16 cellular contexts compared by ENCODE assay signal in the genomic region with DNA sequence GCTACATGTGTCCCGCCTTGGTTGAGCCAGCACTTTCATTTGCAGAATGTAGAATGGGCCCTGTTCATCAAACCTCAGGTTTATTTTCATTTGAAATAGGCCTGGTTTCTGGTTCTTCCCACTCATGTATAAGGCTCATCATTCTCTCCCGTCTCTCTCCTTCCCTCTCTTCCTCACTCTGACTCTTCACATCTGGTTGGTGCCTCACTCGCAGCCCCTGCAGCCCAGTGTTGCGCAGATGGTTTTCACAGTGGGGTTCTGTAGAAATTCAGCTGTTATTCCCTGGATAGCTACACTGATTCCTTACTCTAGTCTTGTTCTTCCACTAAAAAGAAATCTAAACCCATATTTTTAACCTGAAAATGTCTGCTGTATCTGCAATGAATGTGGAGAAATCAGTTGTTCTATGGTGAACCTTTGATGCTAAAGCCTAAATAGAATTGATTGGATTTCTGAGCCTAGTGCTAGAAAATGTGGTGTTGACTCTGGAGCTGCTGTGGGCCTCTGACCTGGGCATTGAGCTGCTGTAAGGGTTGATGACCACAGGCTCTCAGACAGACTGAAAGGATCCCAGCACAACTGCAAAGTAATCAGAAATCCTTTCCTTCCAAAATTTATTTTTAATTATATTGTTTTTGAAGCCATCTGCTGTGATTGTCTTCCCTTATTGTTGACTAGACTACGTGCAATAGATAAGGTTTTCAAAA.
DNase-seq lines count a peak whose midpoint lies in the region; ATAC-seq and TF ChIP-seq lines count a peak whose summit lies in the region.
"Had no signal": no experiment of that assay in that cellular context is flagged by ENCODE, and none has a peak within 500 bp of the region (broad histone marks: within the 10 kb centered on the region; RNA-seq: fewer than 3 reads in every experiment).

No MANE protein-coding gene starts in this region.

- H3K4me1 Mint-ChIP-seq in activated naive CD4-positive, alpha-beta T cell treated with anti-CD3 and anti-CD28 coated beads, Interleukin-2, amount 50 U/mL, for 24 hours: peaks cover 7% of the 10 kb centered on the region
- peaks cover 91% of the 10 kb centered on the region for H3K4me1 Mint-ChIP-seq in brain
- peaks cover 5% of the 10 kb centered on the region for H3K4me1 Mint-ChIP-seq in stimulated activated effector memory CD8-positive, alpha-beta T cell treated with anti-CD3 and anti-CD28 coated beads, Interleukin-12 subunit alpha, Interleukin-12 subunit beta, amount 100 ng/mL, for 72 hours

- H3K27me3 Mint-ChIP-seq in activated naive CD4-positive, alpha-beta T cell treated with anti-CD3 and anti-CD28 coated beads, Interleukin-2, amount 50 U/mL, for 24 hours: no peaks in the 10 kb centered on the region
- H3K27me3 Mint-ChIP-seq in brain: no peaks in the 10 kb centered on the region
- H3K27me3 Mint-ChIP-seq: CD4-positive, CD25-positive, alpha-beta regulatory T cell had no signal

- no peak overlapping the region for H3K4me3 Mint-ChIP-seq in activated naive CD4-positive, alpha-beta T cell treated with anti-CD3 and anti-CD28 coated beads, Interleukin-2, amount 50 U/mL, for 24 hours
- peak overlapping the region in 3 of 5 experiments; percentile 29 to 74 (median 35) for H3K4me3 Mint-ChIP-seq in brain
- H3K4me3 Mint-ChIP-seq in stimulated activated effector memory CD8-positive, alpha-beta T cell treated with anti-CD3 and anti-CD28 coated beads, Interleukin-12 subunit alpha, Interleukin-12 subunit beta, amount 100 ng/mL, for 72 hours: no peak overlapping the region
- H3K4me3 Mint-ChIP-seq: CD4-positive, CD25-positive, alpha-beta regulatory T cell had no signal

- H3K9me3 Mint-ChIP-seq in activated naive CD4-positive, alpha-beta T cell treated with anti-CD3 and anti-CD28 coated beads, Interleukin-2, amount 50 U/mL, for 24 hours: no peaks in the 10 kb centered on the region
- H3K9me3 Mint-ChIP-seq in brain: no peaks in the 10 kb centered on the region
- no peaks in the 10 kb centered on the region for H3K9me3 Mint-ChIP-seq in stimulated activated effector memory CD8-positive, alpha-beta T cell treated with anti-CD3 and anti-CD28 coated beads, Interleukin-12 subunit alpha, Interleukin-12 subunit beta, amount 100 ng/mL, for 72 hours
- H3K9me3 Mint-ChIP-seq: CD4-positive, CD25-positive, alpha-beta regulatory T cell had no signal

- TF ChIP-seq CTCF in brain (conservative IDR thresholded peaks at IDR 0.05): no peak

- ATAC-seq in left lobe of liver (peak; percentile 68), GM21515 (IDR thresholded peaks at IDR 0.05; ENCODE audit: unreplicated experiment) (no peak)
- ATAC-seq in stimulated activated effector memory CD8-positive, alpha-beta T cell treated with anti-CD3 and anti-CD28 coated beads, Interleukin-12 subunit alpha, Interleukin-12 subunit beta, amount 100 ng/mL, for 72 hours: no peak

- no peak for DNase-seq in activated naive CD4-positive, alpha-beta T cell treated with anti-CD3 and anti-CD28 coated beads, Interleukin-2, amount 50 U/mL, for 16 hours
- DNase-seq in left lobe of liver (ENCODE audit: low spot score): no peak
- no peak for DNase-seq in stimulated activated effector memory CD8-positive, alpha-beta T cell treated with anti-CD3 and anti-CD28 coated beads, Interleukin-12 subunit alpha, Interleukin-12 subunit beta, amount 100 ng/mL, for 72 hours (ENCODE audit: low spot score in 2 of 2)
- no peak for DNase-seq in NCI-H1105 (lab: John Stamatoyannopoulos, UW)
- DNase-seq in OCI-M1 (lab: John Stamatoyannopoulos, UW): no peak
- DNase-seq: BE2C; Caco-2; CD4-positive, CD25-positive, alpha-beta regulatory T cell; NCI-H1092 treated with DMSO at 0.1 percent for 48 hours; NCI-H2029; NCI-H345; NCI-H524 treated with DMSO at 0.1 percent for 48 hours; PC-9 had no signal

- H3K27ac Mint-ChIP-seq in activated naive CD4-positive, alpha-beta T cell treated with anti-CD3 and anti-CD28 coated beads, Interleukin-2, amount 50 U/mL, for 24 hours: peak overlapping the region; percentile 62
- H3K27ac Mint-ChIP-seq in brain: peak overlapping the region; percentile 46 to 92 (median 47)
- peak overlapping the region; percentile 13 for H3K27ac Mint-ChIP-seq in stimulated activated effector memory CD8-positive, alpha-beta T cell treated with anti-CD3 and anti-CD28 coated beads, Interleukin-12 subunit alpha, Interleukin-12 subunit beta, amount 100 ng/mL, for 72 hours

- peaks cover 8% of the 10 kb centered on the region for H3K36me3 Mint-ChIP-seq in activated naive CD4-positive, alpha-beta T cell treated with anti-CD3 and anti-CD28 coated beads, Interleukin-2, amount 50 U/mL, for 24 hours
- H3K36me3 Mint-ChIP-seq in brain: peaks cover 13% of the 10 kb centered on the region
- peaks cover 30% of the 10 kb centered on the region for H3K36me3 Mint-ChIP-seq in stimulated activated effector memory CD8-positive, alpha-beta T cell treated with anti-CD3 and anti-CD28 coated beads, Interleukin-12 subunit alpha, Interleukin-12 subunit beta, amount 100 ng/mL, for 72 hours

Comparison
In these comparisons a context has a peak if more than half of its experiments do, and no peak if none do; other contexts are left out.
1. H3K4me3 Mint-ChIP-seq: peak in brain (3 of 5); none in activated naive CD4-positive, alpha-beta T cell treated with anti-CD3 and anti-CD28 coated beads, Interleukin-2, amount 50 U/mL, for 24 hours (single experiment) and stimulated activated effector memory CD8-positive, alpha-beta T cell treated with anti-CD3 and anti-CD28 coated beads, Interleukin-12 subunit alpha, Interleukin-12 subunit beta, amount 100 ng/mL, for 72 hours (single experiment).
2. Peak in every context shown above with its lines, with median percentiles within 50 percentile points of each other: H3K27ac Mint-ChIP-seq.